21 cellular contexts compared by ENCODE assay signal in the genomic region with DNA sequence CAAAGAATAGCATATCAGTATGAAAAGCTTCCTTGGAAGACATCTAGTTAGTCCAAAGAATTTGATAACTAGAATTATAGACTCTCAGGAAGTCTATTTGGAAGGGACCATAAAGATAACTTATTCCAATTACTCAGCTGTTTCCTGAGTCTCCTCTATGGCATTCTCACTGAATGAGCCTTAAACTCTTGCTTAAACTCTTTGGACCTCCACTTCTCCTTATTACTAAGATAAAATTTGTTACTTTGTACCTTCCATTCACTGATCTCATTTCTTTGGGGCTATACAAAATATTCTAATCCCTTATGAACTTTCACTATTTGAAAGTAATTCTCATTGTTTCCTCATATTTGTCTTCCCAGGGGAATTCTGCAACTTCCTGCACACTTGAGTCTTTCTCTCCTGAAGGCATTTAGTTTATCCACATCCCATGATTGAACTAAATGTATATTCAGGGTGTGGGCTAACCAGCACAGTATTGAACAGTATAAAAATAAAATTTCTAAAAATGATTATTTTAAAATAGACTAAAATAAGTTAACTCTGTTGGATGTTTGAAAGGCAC.
"Had no signal": no experiment of that assay in that cellular context is flagged by ENCODE, and none has a peak within 500 bp of the region (broad histone marks: within the 10 kb centered on the region; RNA-seq: fewer than 3 reads in every experiment).

No MANE protein-coding gene starts in this region.

- H3K27me3 ChIP-seq: sigmoid colon, tibial artery had no signal

- H3K4me1 ChIP-seq: sigmoid colon, tibial artery had no signal

- H3K4me3 ChIP-seq: cardiac muscle cell, left ventricle myocardium inferior, sigmoid colon, tibial artery had no signal

- H3K4me3 Mint-ChIP-seq: activated naive CD4-positive, alpha-beta T cell treated with anti-CD3 and anti-CD28 coated beads, Interleukin-2, amount 10 ng/mL, durations not matched to agents 7 days and 5 days; activated T-cell treated with anti-CD3 and anti-CD28 coated beads, Interleukin-2, amount 50 U/mL, for 72 hours; natural killer cell treated with Interleukin-12 subunit alpha and Interleukin-12 subunit beta and Interleukin-15 and Interleukin-18, amount 100 ng/mL, for 72 hours; stimulated activated naive CD8-positive, alpha-beta T cell treated with anti-CD3 and anti-CD28 coated beads, Interleukin-15, Interleukin-2, amounts not matched to agents 100 ng/mL and 50 ng/mL, for 24 hours; T-helper 1 cell treated with Interleukin-12 subunit alpha and Interleukin-12 subunit beta and Interleukin-4 antibody, amounts not matched to agents 30 μg/mL and 1 μg/mL, for 36 hours had no signal

- H3K9me3 ChIP-seq: left ventricle myocardium inferior, sigmoid colon, tibial artery had no signal

- H3K27ac Mint-ChIP-seq: activated naive CD4-positive, alpha-beta T cell treated with anti-CD3 and anti-CD28 coated beads, Interleukin-2, amount 10 ng/mL, durations not matched to agents 7 days and 5 days; activated T-cell treated with anti-CD3 and anti-CD28 coated beads, Interleukin-2, amount 50 U/mL, for 72 hours; natural killer cell treated with Interleukin-12 subunit alpha and Interleukin-12 subunit beta and Interleukin-15 and Interleukin-18, amount 100 ng/mL, for 72 hours; progenitor cell of endocrine pancreas; stimulated activated naive CD8-positive, alpha-beta T cell treated with anti-CD3 and anti-CD28 coated beads, Interleukin-15, Interleukin-2, amounts not matched to agents 100 ng/mL and 50 ng/mL, for 24 hours; T-helper 1 cell treated with Interleukin-12 subunit alpha and Interleukin-12 subunit beta and Interleukin-4 antibody, amounts not matched to agents 30 μg/mL and 1 μg/mL, for 36 hours had no signal

- H3K9me3 Mint-ChIP-seq: activated naive CD4-positive, alpha-beta T cell treated with anti-CD3 and anti-CD28 coated beads, Interleukin-2, amount 10 ng/mL, durations not matched to agents 7 days and 5 days; activated T-cell treated with anti-CD3 and anti-CD28 coated beads, Interleukin-2, amount 50 U/mL, for 72 hours; natural killer cell treated with Interleukin-12 subunit alpha and Interleukin-12 subunit beta and Interleukin-15 and Interleukin-18, amount 100 ng/mL, for 72 hours; stimulated activated naive CD8-positive, alpha-beta T cell treated with anti-CD3 and anti-CD28 coated beads, Interleukin-15, Interleukin-2, amounts not matched to agents 100 ng/mL and 50 ng/mL, for 24 hours; T-helper 1 cell treated with Interleukin-12 subunit alpha and Interleukin-12 subunit beta and Interleukin-4 antibody, amounts not matched to agents 30 μg/mL and 1 μg/mL, for 36 hours had no signal

- H3K36me3 ChIP-seq: cardiac muscle cell, left ventricle myocardium inferior, sigmoid colon, tibial artery had no signal

- H3K4me1 Mint-ChIP-seq: activated naive CD4-positive, alpha-beta T cell treated with anti-CD3 and anti-CD28 coated beads, Interleukin-2, amount 10 ng/mL, durations not matched to agents 7 days and 5 days had no signal

- H3K27ac ChIP-seq: cardiac muscle cell, left ventricle myocardium inferior, sigmoid colon, tibial artery had no signal

- DNase-seq: activated CD4-positive, alpha-beta T cell treated with anti-CD3 and anti-CD28 coated beads for 4 hours; activated CD4-positive, alpha-beta T cell treated with anti-CD3 and anti-CD28 coated beads, Interleukin-2, amount 50 U/mL, for 48 hours; activated CD4-positive, CD25-positive, alpha-beta regulatory T cell; activated effector memory CD4-positive, alpha-beta T cell treated with Interleukin-2 at 50 U/mL for 16 hours; activated naive CD4-positive, alpha-beta T cell treated with anti-CD3 and anti-CD28 coated beads, Interleukin-2, amount 10 ng/mL, durations not matched to agents 7 days and 5 days; activated T-cell treated with anti-CD3 and anti-CD28 coated beads, Interleukin-2, amount 50 U/mL, for 72 hours; effector CD4-positive, alpha-beta T cell; foreskin fibroblast; hypothalamus; left ventricle myocardium inferior; retina; sigmoid colon; stimulated activated CD4-positive, alpha-beta T cell treated with anti-CD3 and anti-CD28 coated beads, Interleukin-12 subunit alpha, Interleukin-12 subunit beta, amount 100 ng/mL, for 4 hours; substantia nigra; T1000; tibial artery had no signal

- H3K36me3 Mint-ChIP-seq: activated naive CD4-positive, alpha-beta T cell treated with anti-CD3 and anti-CD28 coated beads, Interleukin-2, amount 10 ng/mL, durations not matched to agents 7 days and 5 days; natural killer cell treated with Interleukin-12 subunit alpha and Interleukin-12 subunit beta and Interleukin-15 and Interleukin-18, amount 100 ng/mL, for 72 hours had no signal
